In genomic region chr14:32639208-32639607, GRCh38 we compare ENCODE assay signal across 28 cellular contexts.
"Had no signal": no experiment of that assay in that cellular context is flagged by ENCODE, and none has a peak within 500 bp of the region (broad histone marks: within the 10 kb centered on the region; RNA-seq: fewer than 3 reads in every experiment).

No MANE protein-coding gene starts in this region.

- H3K4me1 ChIP-seq: colonic mucosa had no signal

- H3K4me2 ChIP-seq: hepatocyte had no signal

- H3K27ac ChIP-seq: colonic mucosa, coronary artery, dorsolateral prefrontal cortex, epithelial cell of prostate, esophagus muscularis mucosa, esophagus squamous epithelium, foreskin keratinocyte, gastrocnemius medialis, gastroesophageal sphincter, heart left ventricle, heart right ventricle, hepatocyte had no signal

- H2AFZ ChIP-seq: hepatocyte had no signal

- H3K4me3 ChIP-seq: colonic mucosa, coronary artery, dorsolateral prefrontal cortex, esophagus muscularis mucosa, esophagus squamous epithelium, gastrocnemius medialis, gastroesophageal sphincter, heart left ventricle, heart right ventricle, hepatocyte had no signal

- FAIRE-seq: endometrium, endothelial cell of umbilical vein, frontal cortex had no signal

- H3K27me3 ChIP-seq: colonic mucosa, dorsolateral prefrontal cortex, esophagus muscularis mucosa, esophagus squamous epithelium, foreskin keratinocyte, gastrocnemius medialis, gastroesophageal sphincter, heart left ventricle, heart right ventricle, hepatocyte had no signal

- DNase-seq: colonic mucosa; cortex of kidney; dermis blood vessel endothelial cell; dorsolateral prefrontal cortex; effector CD4-positive, alpha-beta T cell; effector CD8-positive, alpha-beta T cell; effector memory CD4-positive, alpha-beta T cell; effector memory CD8-positive, alpha-beta T cell; endodermal cell; erythroblast; esophagus squamous epithelium; foreskin fibroblast; foreskin keratinocyte; foreskin melanocyte; gastrocnemius medialis; glutamatergic neuron; head of caudate nucleus; heart left ventricle; heart right ventricle had no signal

- H3K36me3 ChIP-seq: colonic mucosa, esophagus muscularis mucosa, esophagus squamous epithelium, gastrocnemius medialis, gastroesophageal sphincter, heart left ventricle, heart right ventricle had no signal

- ATAC-seq: effector memory CD8-positive, alpha-beta T cell; esophagus mucosa; foreskin keratinocyte; gastrocnemius medialis; gastroesophageal sphincter; heart left ventricle; heart right ventricle had no signal

- H3K79me2 ChIP-seq: hepatocyte had no signal

- H3K9me3 ChIP-seq: colonic mucosa, esophagus muscularis mucosa, esophagus squamous epithelium, gastrocnemius medialis, gastroesophageal sphincter, heart left ventricle, heart right ventricle had no signal
